Comparison of ENCODE assay signal across 19 cellular contexts in genomic region chr7:6251653-6252052, GRCh38. TPM values are rescaled to one million over a fixed set of nuclear protein-coding genes. Genes with fewer than 3 reads are reported as not detected.
A peak's percentile ranks its signal among the peaks of the same experiment; 100 is the strongest.
DNase-seq lines count a peak whose midpoint lies in the region; ATAC-seq and TF ChIP-seq lines count a peak whose summit lies in the region.
"Had no signal": no experiment of that assay in that cellular context is flagged by ENCODE, and none has a peak within 500 bp of the region (broad histone marks: within the 10 kb centered on the region; RNA-seq: fewer than 3 reads in every experiment).

No MANE protein-coding gene starts in this region.

- intact Hi-C loops in body of pancreas (cut with DNase I) = no loop called here

- H3K27me3 Mint-ChIP-seq in HFFc6 (ENCODE audit: insufficient read depth) (no peaks in the 10 kb centered on the region), T-helper 17 cell (no peaks in the 10 kb centered on the region)
- H3K27me3 Mint-ChIP-seq: T-cell had no signal

- TF ChIP-seq CTCF in HFFc6 (IDR thresholded peaks at IDR 0.05) = no peak
- TF ChIP-seq CTCF in fibroblast of villous mesenchyme (IDR thresholded peaks at IDR 0.05; ENCODE audit: insufficient read depth, low read depth, low read length) = no peak
- TF ChIP-seq CTCF in thoracic aorta (IDR thresholded peaks at IDR 0.05) = no peak
- no peak for TF ChIP-seq CTCF in body of pancreas (IDR thresholded peaks at IDR 0.05)

- H3K27ac ChIP-seq in thoracic aorta (peak overlapping the region in 1 of 2 donors; percentile 36), body of pancreas (no peak overlapping the region)
- H3K27ac ChIP-seq: adrenal gland, Peyer's patch had no signal

- H3K4me3 Mint-ChIP-seq in HFFc6 = peak overlapping the region; percentile 75
- peak overlapping the region; percentile 33 for H3K4me3 Mint-ChIP-seq in T-helper 17 cell
- H3K4me3 Mint-ChIP-seq: CD14-positive monocyte, IgD-negative memory B cell, T-cell had no signal

- DNase-seq in HFFc6 (peak; percentile 61), T-helper 17 cell (no peak), fibroblast of villous mesenchyme (ENCODE audit: low read depth) (peak; percentile 65), thoracic aorta (ENCODE audit: low spot score) (no peak), body of pancreas (no peak), G401 (ENCODE audit: low spot score) (no peak)
- DNase-seq: activated CD8-positive, alpha-beta memory T cell treated with anti-CD3 and anti-CD28 coated beads for 24 hours; adrenal gland; mesendoderm; NCI-H1092 treated with DMSO at 0.1 percent for 48 hours; NCI-H2171 treated with DMSO at 0.1 percent for 48 hours; nucleus accumbens; Peyer's patch; stimulated activated CD4-positive, alpha-beta T cell treated with anti-CD3 and anti-CD28 coated beads, Interleukin-4, amount 100 ng/mL, for 4 hours; T-cell had no signal

- H3K27me3 ChIP-seq in thoracic aorta (replicated peaks; ENCODE audit: insufficient read depth) (no peaks in the 10 kb centered on the region), body of pancreas (no peaks in the 10 kb centered on the region)
- H3K27me3 ChIP-seq: adrenal gland, Peyer's patch had no signal

- no peaks in the 10 kb centered on the region for H3K9me3 ChIP-seq in T-helper 17 cell (ENCODE audit: control insufficient read depth, low read length, poor library complexity, severe bottlenecking)
- no peaks in the 10 kb centered on the region for H3K9me3 ChIP-seq in thoracic aorta
- no peaks in the 10 kb centered on the region for H3K9me3 ChIP-seq in body of pancreas
- H3K9me3 ChIP-seq: adrenal gland, Peyer's patch had no signal

- H3K4me3 ChIP-seq in fibroblast of villous mesenchyme (ENCODE audit: low read depth, low read length) (no peak overlapping the region), thoracic aorta (peak overlapping the region; percentile 15), body of pancreas (no peak overlapping the region)
- H3K4me3 ChIP-seq: adrenal gland, Peyer's patch had no signal

- no peak for TF ChIP-seq POLR2A in body of pancreas (IDR thresholded peaks at IDR 0.05)

- H3K36me3 Mint-ChIP-seq in HFFc6 (ENCODE audit: low read depth) = peaks cover 7% of the 10 kb centered on the region; the same call in 1 of the 2 replicates
- H3K36me3 Mint-ChIP-seq in T-helper 17 cell (ENCODE audit: low read depth) = no peaks in the 10 kb centered on the region
- H3K36me3 Mint-ChIP-seq: T-cell had no signal

- peaks cover 92% of the 10 kb centered on the region for H3K4me1 Mint-ChIP-seq in HFFc6 (ENCODE audit: low read depth)
- H3K4me1 Mint-ChIP-seq in T-helper 17 cell = peaks cover 32% of the 10 kb centered on the region

- H3K27ac Mint-ChIP-seq in HFFc6 (peak overlapping the region; percentile 88), T-helper 17 cell (no peak overlapping the region)
- H3K27ac Mint-ChIP-seq: activated T-helper 2 cell treated with anti-CD3 and anti-CD28 coated beads, Interferon-gamma antibody, Interleukin-2, Interleukin-4, amounts not matched to agents 10 μg/mL and 5 μg/mL and 100 μg/mL, durations not matched to agents 14 hours and 24 hours and 36 hours; CD14-positive monocyte; IgD-negative memory B cell; T-cell had no signal

- WGBS in body of pancreas, 2 donors = 70 to 75% methylated on average over 4 of the region's 4 CpGs

- no peaks in the 10 kb centered on the region for H3K36me3 ChIP-seq in thoracic aorta
- H3K36me3 ChIP-seq in body of pancreas (replicated peaks in 1 of 2; ENCODE audit: insufficient read depth in 1 of 2, low read depth in 2 of 2) = no peaks in the 10 kb centered on the region
- H3K36me3 ChIP-seq: adrenal gland, Peyer's patch had no signal

- ATAC-seq in T-helper 17 cell = no peak
- no peak for ATAC-seq in thoracic aorta (ENCODE audit: insufficient number of reproducible peaks, low FRiP score, low read depth)
- no peak for ATAC-seq in body of pancreas
- no peak for ATAC-seq in GM18873 (IDR thresholded peaks at IDR 0.05; ENCODE audit: low FRiP score, unreplicated experiment)
- ATAC-seq: T-cell had no signal

- no peaks in the 10 kb centered on the region for H3K9me3 Mint-ChIP-seq in HFFc6
- H3K9me3 Mint-ChIP-seq: activated T-helper 2 cell treated with anti-CD3 and anti-CD28 coated beads, Interferon-gamma antibody, Interleukin-2, Interleukin-4, amounts not matched to agents 10 μg/mL and 5 μg/mL and 100 μg/mL, durations not matched to agents 14 hours and 24 hours and 36 hours; CD14-positive monocyte; IgD-negative memory B cell; T-cell had no signal

- in situ Hi-C loops in G401 (cut with HindIII; ENCODE audit: low sequenced_read_pairs) = no loop called here

- H3K4me1 ChIP-seq in thoracic aorta (ENCODE audit: control insufficient read depth in 1 of 2, low read depth in 2 of 2) (peaks cover 41 to 78% of the 10 kb centered on the region in 2 donors), body of pancreas (no peaks in the 10 kb centered on the region)

RNA-seq across cellular contexts. Expression of gene CYTH3, which starts 20.8 kb away (rescaled TPM):
- total RNA-seq in HFFc6 (2021; fragmentation: NEBNext Ultra II Directional; extraction: Animal tissue kit (Norgen Biotek cat#: 25700)) = 10 to 100 TPM; 38.6 to 53.6 (median 47.9) TPM
- total RNA-seq in T-helper 17 cell (10 to 100 TPM; 23.1 to 25.8 TPM), fibroblast of villous mesenchyme (33.2 and 36.1 TPM in 2 replicates), thoracic aorta (10 to 100 TPM; 83.8 to 89.4 TPM), body of pancreas (10 to 100 TPM; 14.0 to 18.8 TPM)
- total RNA-seq in G401 (2014; rRNA removed; shearing (Covaris generic)) = 12.6 and 15.1 TPM in 2 replicates

Comparison
In these comparisons a context has a peak if more than half of its experiments do, and no peak if none do; other contexts are left out.
1. DNase-seq: peak in HFFc6 (single experiment) and fibroblast of villous mesenchyme (single experiment); none in T-helper 17 cell (0 of 3), thoracic aorta (single experiment), body of pancreas (0 of 4) and G401 (single experiment).